Comparison of ENCODE assay signal across 11 cellular contexts in the genomic region with DNA sequence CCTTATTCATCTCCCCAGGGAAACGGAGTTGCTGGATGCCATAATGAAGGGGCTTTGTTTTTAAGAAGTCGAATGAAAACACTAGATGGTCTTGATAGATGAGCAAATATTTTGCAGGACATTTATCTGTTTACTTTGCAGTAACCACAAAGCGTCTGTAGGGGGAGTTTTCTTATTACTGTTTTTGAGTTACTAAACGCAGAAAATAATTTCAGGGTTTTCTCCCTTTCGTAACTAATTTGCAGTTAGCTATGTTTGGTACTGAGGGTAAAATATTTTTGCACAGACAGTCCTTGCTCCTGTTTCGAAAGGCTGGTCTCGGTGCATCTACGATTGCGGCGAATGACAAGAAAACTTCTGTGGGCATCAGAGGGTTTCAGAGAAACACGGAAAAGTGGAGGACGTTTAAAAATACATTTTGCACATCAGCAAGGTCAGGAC.
DNase-seq lines count a peak whose midpoint lies in the region; ATAC-seq, FAIRE-seq and TF ChIP-seq lines count a peak whose summit lies in the region.
"Had no signal": no experiment of that assay in that cellular context is flagged by ENCODE, and none has a peak within 500 bp of the region (broad histone marks: within the 10 kb centered on the region; RNA-seq: fewer than 3 reads in every experiment).

No MANE protein-coding gene starts in this region.

- BruUV-seq in K562 (replicated peaks; lab: Mats Ljungman, UMichigan): no TSS peak

- H3K9me3 Mint-ChIP-seq in mesothelial cell of epicardium: no peaks in the 10 kb centered on the region
- H3K9me3 Mint-ChIP-seq: activated T-cell treated with anti-CD3 and anti-CD28 coated beads, Interleukin-2, amount 50 U/mL, for 72 hours had no signal

- H3K9me1 ChIP-seq in K562 (ENCODE audit: control insufficient read depth, insufficient read depth, low read length): no peaks in the 10 kb centered on the region

- no peaks in the 10 kb centered on the region for H3K27me3 ChIP-seq in K562 (ENCODE audit: control insufficient read depth in 2 of 2, insufficient read depth in 2 of 2, low read length in 2 of 2)
- peaks cover 0 to 3% of the 10 kb centered on the region in 2 donors for H3K27me3 ChIP-seq in tibial artery

- FAIRE-seq in K562 (lab: Jason Lieb, UNC): peak; percentile 70

- H3K27ac ChIP-seq in K562 (ENCODE audit: extremely low read depth, low read depth, low read length) (no peak overlapping the region), tibial artery (no peak overlapping the region)

- no peak overlapping the region for H3K4me3 Mint-ChIP-seq in mesothelial cell of epicardium
- H3K4me3 Mint-ChIP-seq: activated T-cell treated with anti-CD3 and anti-CD28 coated beads, Interleukin-2, amount 50 U/mL, for 72 hours; memory B cell had no signal

- intact Hi-C loops in K562 (cut with micrococcal nuclease) (loop anchor here (5.0 kb wide), 3 partner anchors 60 to 225 kb away; no protein-coding TSS in a partner anchor), tibial artery (cut with DNase I; ENCODE audit: low total_unique reads) (no loop called here)

- H3K9me3 ChIP-seq in K562 (replicated peaks; ENCODE audit: control insufficient read depth, insufficient read depth, low read depth, low read length) (peaks cover 2% of the 10 kb centered on the region; the same call in 1 of the 2 replicates), tibial artery (no peaks in the 10 kb centered on the region)

- H3K36me3 ChIP-seq in K562 (ENCODE audit: control insufficient read depth, insufficient read depth, low read length) (no peaks in the 10 kb centered on the region), tibial artery (no peaks in the 10 kb centered on the region)

- H3K4me3 ChIP-seq in K562: no peak overlapping the region
- H3K4me3 ChIP-seq in tibial artery: no peak overlapping the region

- POLR2A ChIA-PET in K562 (lab: Yijun Ruan, JAX): interaction anchor here (0.7 kb wide), 1 partner anchor 117 kb away, joined by 3 read pairs; no protein-coding TSS in a partner anchor

- H3K27ac Mint-ChIP-seq in mesothelial cell of epicardium: no peak overlapping the region
- H3K27ac Mint-ChIP-seq: activated T-cell treated with anti-CD3 and anti-CD28 coated beads, Interleukin-2, amount 50 U/mL, for 72 hours; memory B cell had no signal

- no peaks in the 10 kb centered on the region for H3K79me2 ChIP-seq in K562 (ENCODE audit: control insufficient read depth, insufficient read depth, low read length)

- TF ChIP-seq RAD21 in Ishikawa (IDR thresholded peaks at IDR 0.05; ENCODE audit: low read depth): peak; percentile 35; the same call in 1 of the 2 replicates
- no peak for TF ChIP-seq RAD21 in K562 (CRISPR knock-in tag; conservative IDR thresholded peaks at IDR 0.05 in 1 of 2, IDR thresholded peaks at IDR 0.05 in 1 of 2)

- DNase-seq in COLO829 (ENCODE audit: low spot score) (peak; percentile 13), K562 (ENCODE audit: extremely low read depth in 1 of 4, low spot score in 3 of 4) (peak in 2 of 4 experiments; percentile 14 to 30), mesothelial cell of epicardium (ENCODE audit: low spot score in 2 of 2, unreplicated experiment in 2 of 2) (no peak), D341Med (ENCODE audit: low spot score) (no peak), NCI-H2029 treated with DMSO at 0.1 percent for 48 hours (lab: John Stamatoyannopoulos, UW) (no peak), tibial artery (no peak)
- DNase-seq: NCI-H1930 had no signal

- WGBS in K562 (ENCODE audit: insufficient coverage, low coverage, missing lambda C conversion rate): 30% methylated on average over 11 of the region's 12 CpGs

- no peak for TF ChIP-seq POLR2A in K562 (conservative IDR thresholded peaks at IDR 0.05)

- TF ChIP-seq CTCF in K562 (IDR thresholded peaks at IDR 0.05 in 2 of 3, conservative IDR thresholded peaks at IDR 0.05 in 1 of 3; ENCODE audit: insufficient read depth in 2 of 3, low read depth in 1 of 3, low read length in 3 of 3) (peak; percentile 22 to 46 (median 43); a peak in 4 of 6 replicates), mesothelial cell of epicardium (IDR thresholded peaks at IDR 0.05; ENCODE audit: unreplicated experiment) (peak; percentile 80), tibial artery (IDR thresholded peaks at IDR 0.05) (peak in 1 of 2 experiments; percentile 29)

- TF ChIP-seq EP300 in Ishikawa (IDR thresholded peaks at IDR 0.05; ENCODE audit: borderline replicate concordance) (no peak), K562 (IDR thresholded peaks at IDR 0.05; ENCODE audit: low read length) (no peak)

- H3K4me1 ChIP-seq in K562 (replicated peaks in 1 of 2; ENCODE audit: control insufficient read depth in 2 of 2, insufficient read depth in 2 of 2, low read length in 2 of 2) (peaks cover 10 to 12% of the 10 kb centered on the region in 2 experiments; a peak in 4 of 5 replicates), tibial artery (no peaks in the 10 kb centered on the region)

- CTCF ChIA-PET in K562 (lab: Yijun Ruan, JAX; ENCODE audit: low intra/inter-chr PET ratio): no interaction called here

- no peak for ATAC-seq in K562
- ATAC-seq in HG02870 (IDR thresholded peaks at IDR 0.05; ENCODE audit: unreplicated experiment): no peak
- ATAC-seq: activated T-cell treated with anti-CD3 and anti-CD28 coated beads, Interleukin-2, amount 50 U/mL, for 72 hours had no signal

- no peak overlapping the region for H3K4me2 ChIP-seq in K562 (ENCODE audit: insufficient read depth, low read length)

- peaks cover 16% of the 10 kb centered on the region for H3K4me1 Mint-ChIP-seq in mesothelial cell of epicardium
- H3K4me1 Mint-ChIP-seq: memory B cell had no signal

- no peak overlapping the region for H3K9ac ChIP-seq in K562 (ENCODE audit: insufficient read depth in 1 of 2, low read depth in 2 of 2, low read length in 2 of 2)

- H3K27me3 Mint-ChIP-seq in mesothelial cell of epicardium (ENCODE audit: low read depth): no peaks in the 10 kb centered on the region

- no peaks in the 10 kb centered on the region for H4K20me1 ChIP-seq in K562 (replicated peaks; ENCODE audit: control insufficient read depth, insufficient read depth, low read length)

- H2AFZ ChIP-seq in K562 (ENCODE audit: low read depth, low read length): peak overlapping the region; percentile 69

- in situ Hi-C loops in K562 (cut with MboI): no loop called here

- no peaks in the 10 kb centered on the region for H3K36me3 Mint-ChIP-seq in mesothelial cell of epicardium
- H3K36me3 Mint-ChIP-seq: memory B cell had no signal

TF ChIP-seq in Ishikawa, 13 proteins besides CTCF, POLR2A, EP300 and RAD21 (continues in another document):
- TF ChIP-seq CREB1 (IDR thresholded peaks at IDR 0.05; ENCODE audit: low read depth) (no peak), REST (IDR thresholded peaks at IDR 0.05; ENCODE audit: low read depth) (no peak), TAF1 (IDR thresholded peaks at IDR 0.05; ENCODE audit: low read depth) (no peak), EGR1 (IDR thresholded peaks at IDR 0.05) (no peak)

TF ChIP-seq in K562, 482 proteins besides CTCF, POLR2A, EP300 and RAD21:
- no peak for TF ChIP-seq PHB (CRISPR knock-in tag; IDR thresholded peaks at IDR 0.05)
- TF ChIP-seq ZNF232 (CRISPR knock-in tag; IDR thresholded peaks at IDR 0.05): no peak
- no peak for TF ChIP-seq ZNF586 (CRISPR knock-in tag; conservative IDR thresholded peaks at IDR 0.05)
- TF ChIP-seq HNRNPL (IDR thresholded peaks at IDR 0.05; ENCODE audit: low read depth, low read length): no peak
TF ChIP-seq in K562: peak in this region for 0.
